ENCODE assay signal across 8 cellular contexts in genomic region chrX:41275661-41276609, GRCh38. TPM values are rescaled to one million over a fixed set of nuclear protein-coding genes. Genes with fewer than 3 reads are reported as not detected.
DNase-seq lines count a peak whose midpoint lies in the region; ATAC-seq and TF ChIP-seq lines count a peak whose summit lies in the region.

No MANE protein-coding gene starts in this region.

- H3K36me3 ChIP-seq in colonic mucosa, result no peaks in the 10 kb centered on the region

- H3K4me1 ChIP-seq in colonic mucosa, result no peaks in the 10 kb centered on the region

- H3K9me3 ChIP-seq in colonic mucosa, result no peaks in the 10 kb centered on the region

- TF ChIP-seq CTCF in C4-2B (conservative IDR thresholded peaks at IDR 0.05) (no peak; the same call in 1 of the 2 replicates), colonic mucosa (IDR thresholded peaks at IDR 0.05) (no peak)

- DNase-seq in NCI-H1417 (lab: John Stamatoyannopoulos, UW), result peak; percentile 19 to 91 (median 88)
- DNase-seq in activated CD4-positive, alpha-beta T cell treated with anti-CD3 and anti-CD28 coated beads for 1 hour, result peak; percentile 30
- peak; percentile 67 for DNase-seq in colonic mucosa
- DNase-seq in left colon, result peak; percentile 62 to 70
- DNase-seq in stimulated activated CD4-positive, alpha-beta T cell treated with anti-CD3 and anti-CD28 coated beads, Interleukin-1b, Interleukin-23, amount 100 ng/mL, for 4 hours (ENCODE audit: low read depth in 2 of 2), result peak; percentile 43 to 49

- H3K4me3 ChIP-seq in colonic mucosa, result peak overlapping the region; percentile 37

- ATAC-seq in GM19463 (IDR thresholded peaks at IDR 0.05; ENCODE audit: unreplicated experiment) (peak; percentile 64), left colon (peak; percentile 89), HG03108 (IDR thresholded peaks at IDR 0.05; ENCODE audit: unreplicated experiment) (no peak)

- peak overlapping the region; percentile 26 to 69 for H3K9ac ChIP-seq in colonic mucosa (ENCODE audit: low read depth in 2 of 2, low read length in 2 of 2)

- peaks cover 5% of the 10 kb centered on the region for H3K27me3 ChIP-seq in colonic mucosa

- intact Hi-C loops in colonic mucosa (cut with DNase I), result loop anchor here (10.0 kb wide), 1 partner anchor 169 kb away; the partner anchor contains the start of gene NYX
- intact Hi-C loops in left colon (cut with DNase I, micrococcal nuclease), result no loop called here

- H3K27ac ChIP-seq in C4-2B (peak overlapping the region; percentile 43), colonic mucosa (no peak overlapping the region)

RNA-seq across cellular contexts. Expression of gene DDX3X, which starts 58.0 kb away (rescaled TPM):
- total RNA-seq in colonic mucosa (100 to 1,000 TPM; 192 to 318 TPM), left colon (100 to 1,000 TPM; 277 to 302 TPM)

Comparison
In these comparisons a context has a peak if more than half of its experiments do, and no peak if none do; other contexts are left out.
1. DNase-seq: peak in every context shown above with its lines; median percentile 88 in NCI-H1417; 67 in colonic mucosa; 66 in left colon; 46 in stimulated activated CD4-positive, alpha-beta T cell treated with anti-CD3 and anti-CD28 coated beads, Interleukin-1b, Interleukin-23, amount 100 ng/mL, for 4 hours; 30 in activated CD4-positive, alpha-beta T cell treated with anti-CD3 and anti-CD28 coated beads for 1 hour.